Comparison of ENCODE assay signal across 12 cellular contexts in genomic region chr1:182699673-182700350, GRCh38. TPM values are rescaled to one million over a fixed set of nuclear protein-coding genes. Genes with fewer than 3 reads are reported as not detected.
DNase-seq lines count a peak whose midpoint lies in the region; ATAC-seq and TF ChIP-seq lines count a peak whose summit lies in the region.
"Had no signal": no experiment of that assay in that cellular context is flagged by ENCODE, and none has a peak within 500 bp of the region (broad histone marks: within the 10 kb centered on the region; RNA-seq: fewer than 3 reads in every experiment).

No MANE protein-coding gene starts in this region.

- H3K36me3 Mint-ChIP-seq in progenitor cell of endocrine pancreas (ENCODE audit: insufficient read depth) = no peaks in the 10 kb centered on the region

- H3K36me3 ChIP-seq in BE2C = no peaks in the 10 kb centered on the region
- H3K36me3 ChIP-seq: spleen had no signal

- no peaks in the 10 kb centered on the region for H3K9me3 Mint-ChIP-seq in progenitor cell of endocrine pancreas (ENCODE audit: low read depth)
- H3K9me3 Mint-ChIP-seq: stimulated activated naive CD8-positive, alpha-beta T cell treated with anti-CD3 and anti-CD28 coated beads, Interleukin-15, Interleukin-2, amounts not matched to agents 100 ng/mL and 50 ng/mL, for 24 hours had no signal

- H3K9me3 ChIP-seq in BE2C = no peaks in the 10 kb centered on the region
- H3K9me3 ChIP-seq: spleen had no signal

- peak overlapping the region; percentile 39 for H3K4me3 ChIP-seq in BE2C (ENCODE audit: low read depth, low read length)
- H3K4me3 ChIP-seq: spleen had no signal

- peaks cover 19% of the 10 kb centered on the region for H3K27me3 Mint-ChIP-seq in progenitor cell of endocrine pancreas

- DNase-seq in BE2C (peak; percentile 94), NCI-H187 (lab: John Stamatoyannopoulos, UW) (peak; percentile 49 to 74), ecto neural progenitor cell (ENCODE audit: low spot score) (peak; percentile 81), left kidney (ENCODE audit: low read depth, low spot score) (peak; percentile 74), progenitor cell of endocrine pancreas (ENCODE audit: low spot score, unreplicated experiment) (no peak)
- no peak for DNase-seq in activated CD4-positive, alpha-beta T cell treated with anti-CD3 and anti-CD28 coated beads, Interleukin-2, amount 50 U/mL, for 48 hours
- no peak for DNase-seq in activated CD4-positive, alpha-beta T cell treated with anti-CD3 and anti-CD28 coated beads, Interleukin-2, amount 50 U/mL, for 4 hours
- DNase-seq: NCI-H2029, spleen, T-helper 1 cell had no signal

- TF ChIP-seq CTCF in BE2C (IDR thresholded peaks at IDR 0.05; ENCODE audit: low read depth, low read length) = no peak
- no peak for TF ChIP-seq CTCF in progenitor cell of endocrine pancreas (IDR thresholded peaks at IDR 0.05; ENCODE audit: unreplicated experiment)

- H3K4me1 Mint-ChIP-seq in progenitor cell of endocrine pancreas (ENCODE audit: low read depth) = peaks cover 18% of the 10 kb centered on the region

- H3K27ac Mint-ChIP-seq in progenitor cell of endocrine pancreas = no peak overlapping the region
- H3K27ac Mint-ChIP-seq: stimulated activated naive CD8-positive, alpha-beta T cell treated with anti-CD3 and anti-CD28 coated beads, Interleukin-15, Interleukin-2, amounts not matched to agents 100 ng/mL and 50 ng/mL, for 24 hours had no signal

- no peak overlapping the region for H3K4me3 Mint-ChIP-seq in progenitor cell of endocrine pancreas (ENCODE audit: low read depth)
- H3K4me3 Mint-ChIP-seq: stimulated activated naive CD8-positive, alpha-beta T cell treated with anti-CD3 and anti-CD28 coated beads, Interleukin-15, Interleukin-2, amounts not matched to agents 100 ng/mL and 50 ng/mL, for 24 hours had no signal

- ATAC-seq in HG02970 (IDR thresholded peaks at IDR 0.05; ENCODE audit: low FRiP score, unreplicated experiment) = no peak

- no peaks in the 10 kb centered on the region for H3K27me3 ChIP-seq in BE2C

- peaks cover 66% of the 10 kb centered on the region for H3K4me1 ChIP-seq in BE2C
- H3K4me1 ChIP-seq: spleen had no signal

RNA-seq across cellular contexts. Expression of gene RGS8, which starts 15.4 kb away (rescaled TPM):
- polyA plus RNA-seq in BE2C (2012; ENCODE audit: insufficient read depth, insufficient read length, low read depth) = 4.9 TPM
- 0.05 TPM in 1 of 2 replicates, not detected in the other for total RNA-seq in progenitor cell of endocrine pancreas

Comparison
In these comparisons a context has a peak if more than half of its experiments do, and no peak if none do; other contexts are left out.
1. DNase-seq: peak in BE2C (single experiment), NCI-H187 (2 of 2), ecto neural progenitor cell (single experiment) and left kidney (single experiment); none in activated CD4-positive, alpha-beta T cell treated with anti-CD3 and anti-CD28 coated beads, Interleukin-2, amount 50 U/mL, for 48 hours (0 of 2), activated CD4-positive, alpha-beta T cell treated with anti-CD3 and anti-CD28 coated beads, Interleukin-2, amount 50 U/mL, for 4 hours (0 of 2) and progenitor cell of endocrine pancreas (single experiment).